20 cellular contexts compared by ENCODE assay signal in the genomic region with DNA sequence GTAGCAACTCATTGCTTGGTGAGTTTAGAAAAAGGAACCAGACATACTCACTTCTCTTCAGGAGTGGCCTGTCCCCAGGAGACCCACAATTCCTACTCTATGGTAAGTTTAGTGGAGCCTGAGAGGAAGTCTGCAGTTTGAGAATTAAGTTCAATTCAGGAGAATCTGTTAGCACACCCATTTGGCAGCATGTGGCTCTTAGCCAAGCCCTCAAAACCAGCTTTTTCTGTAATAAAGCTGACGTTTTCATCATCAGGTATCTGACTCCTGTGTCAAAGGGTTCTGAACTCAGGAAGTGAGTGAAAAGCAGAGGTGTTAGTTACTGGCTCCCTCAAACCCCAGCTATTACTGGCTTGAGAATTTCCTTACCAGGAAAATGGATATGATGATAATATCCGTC. TPM values are rescaled to one million over a fixed set of nuclear protein-coding genes. Genes with fewer than 3 reads are reported as not detected.
DNase-seq lines count a peak whose midpoint lies in the region; ATAC-seq and TF ChIP-seq lines count a peak whose summit lies in the region.
"Had no signal": no experiment of that assay in that cellular context is flagged by ENCODE, and none has a peak within 500 bp of the region (broad histone marks: within the 10 kb centered on the region; RNA-seq: fewer than 3 reads in every experiment).

No MANE protein-coding gene starts in this region.

- H3K9ac ChIP-seq in SK-N-MC (ENCODE audit: insufficient read length): no peak overlapping the region

- peak overlapping the region; percentile 39 for H3K4me3 Mint-ChIP-seq in activated naive CD4-positive, alpha-beta T cell treated with anti-CD3 and anti-CD28 coated beads for 36 hours
- H3K4me3 Mint-ChIP-seq in stimulated activated effector memory CD8-positive, alpha-beta T cell treated with anti-CD3 and anti-CD28 coated beads, Interleukin-12 subunit alpha, Interleukin-12 subunit beta, amount 100 ng/mL, for 72 hours: no peak overlapping the region
- H3K4me3 Mint-ChIP-seq in CD14-positive monocyte: no peak overlapping the region
- H3K4me3 Mint-ChIP-seq: effector memory CD8-positive, alpha-beta T cell had no signal

- peak; percentile 9 for ATAC-seq in stimulated activated effector memory CD8-positive, alpha-beta T cell treated with anti-CD3 and anti-CD28 coated beads, Interleukin-12 subunit alpha, Interleukin-12 subunit beta, amount 100 ng/mL, for 72 hours
- ATAC-seq: effector memory CD8-positive, alpha-beta T cell; left ventricle myocardium superior; right lobe of liver; upper lobe of right lung had no signal

- intact Hi-C loops in activated naive CD4-positive, alpha-beta T cell treated with anti-CD3 and anti-CD28 coated beads for 36 hours (cut with micrococcal nuclease): loop anchor here (1.0 kb wide), 1 partner anchor 8 kb away; no protein-coding TSS in a partner anchor
- intact Hi-C loops in CD14-positive monocyte (cut with micrococcal nuclease): no loop called here

- H3K27me3 Mint-ChIP-seq in activated naive CD4-positive, alpha-beta T cell treated with anti-CD3 and anti-CD28 coated beads for 36 hours (ENCODE audit: low read depth): no peaks in the 10 kb centered on the region
- peaks cover 6 to 9% (median 7%) of the 10 kb centered on the region in 3 donors for H3K27me3 Mint-ChIP-seq in CD14-positive monocyte (ENCODE audit: low read depth in 3 of 3)

- H3K36me3 Mint-ChIP-seq in activated naive CD4-positive, alpha-beta T cell treated with anti-CD3 and anti-CD28 coated beads for 36 hours (ENCODE audit: low read depth): no peaks in the 10 kb centered on the region
- peaks cover 2% of the 10 kb centered on the region for H3K36me3 Mint-ChIP-seq in stimulated activated effector memory CD8-positive, alpha-beta T cell treated with anti-CD3 and anti-CD28 coated beads, Interleukin-12 subunit alpha, Interleukin-12 subunit beta, amount 100 ng/mL, for 72 hours
- no peaks in the 10 kb centered on the region for H3K36me3 Mint-ChIP-seq in CD14-positive monocyte

- H3K9me3 ChIP-seq in HEK293 (ENCODE audit: control insufficient read depth, insufficient read depth, low read depth, low read length) (no peaks in the 10 kb centered on the region), SK-N-MC (ENCODE audit: low read depth, low read length) (no peaks in the 10 kb centered on the region)
- H3K9me3 ChIP-seq: ascending aorta, right lobe of liver, stomach, upper lobe of right lung had no signal

- CTCF ChIA-PET in activated naive CD4-positive, alpha-beta T cell treated with anti-CD3 and anti-CD28 coated beads for 36 hours (lab: Charles Lee): interaction anchor here (0.7 to 2.0 kb wide), 7 partner anchors 8 to 199 kb away, joined by 3 to 7 read pairs (median 3); no protein-coding TSS in a partner anchor
- CTCF ChIA-PET in HEK293 (lab: Yijun Ruan, JAX): interaction anchor here (0.6 to 1.2 kb wide), 2 partner anchors 24 to 165 kb away, joined by 4 to 5 read pairs; no protein-coding TSS in a partner anchor

- peaks cover 2% of the 10 kb centered on the region for H3K9me3 Mint-ChIP-seq in activated naive CD4-positive, alpha-beta T cell treated with anti-CD3 and anti-CD28 coated beads for 36 hours
- H3K9me3 Mint-ChIP-seq in stimulated activated effector memory CD8-positive, alpha-beta T cell treated with anti-CD3 and anti-CD28 coated beads, Interleukin-12 subunit alpha, Interleukin-12 subunit beta, amount 100 ng/mL, for 72 hours: peaks cover 3% of the 10 kb centered on the region
- peaks cover 3 to 13% (median 8%) of the 10 kb centered on the region in 7 donors for H3K9me3 Mint-ChIP-seq in CD14-positive monocyte

- H3K27ac ChIP-seq in HEK293 (ENCODE audit: extremely low read depth, low read depth, low read length) (no peak overlapping the region), SK-N-MC (peak overlapping the region; percentile 94)
- H3K27ac ChIP-seq: ascending aorta, right lobe of liver, stomach, upper lobe of right lung had no signal

- peaks cover 4% of the 10 kb centered on the region; the same call in 1 of the 2 replicates for H3K4me1 ChIP-seq in HEK293 (ENCODE audit: control insufficient read depth, insufficient read depth, low read length)
- H3K4me1 ChIP-seq: right lobe of liver, stomach, upper lobe of right lung had no signal

- H3K4me3 ChIP-seq in HEK293 (ENCODE audit: low read depth, low read length) (no peak overlapping the region), SK-N-MC (peak overlapping the region; percentile 62)
- H3K4me3 ChIP-seq: ascending aorta, right lobe of liver, stomach, upper lobe of right lung had no signal

- DNase-seq in activated naive CD4-positive, alpha-beta T cell treated with anti-CD3 and anti-CD28 coated beads for 36 hours: peak; percentile 67
- no peak for DNase-seq in activated naive CD4-positive, alpha-beta T cell treated with Interleukin-2 at 50 U/mL for 16 hours
- DNase-seq in SK-N-MC (ENCODE audit: low read depth, low spot score) (no peak), CD14-positive monocyte (ENCODE audit: low spot score) (no peak), foreskin melanocyte (no peak), HK-2 (ENCODE audit: unreplicated experiment) (no peak)
- no peak for DNase-seq in stimulated activated effector memory CD8-positive, alpha-beta T cell treated with anti-CD3 and anti-CD28 coated beads, Interleukin-12 subunit alpha, Interleukin-12 subunit beta, amount 100 ng/mL, for 72 hours (ENCODE audit: low spot score in 2 of 2)
- DNase-seq: activated effector memory CD4-positive, alpha-beta T cell treated with anti-CD3 and anti-CD28 coated beads, Interleukin-2, amount 50 U/mL, for 16 hours; Calu3; effector memory CD8-positive, alpha-beta T cell; KG1; left ventricle myocardium superior; NCI-H1417 treated with DMSO at 0.1 percent for 48 hours; nucleus accumbens; right lobe of liver; stomach; SW 1271; upper lobe of right lung had no signal

- H3K36me3 ChIP-seq in HEK293 (ENCODE audit: control insufficient read depth in 2 of 2, insufficient read depth in 1 of 2, low read length in 2 of 2): no peaks in the 10 kb centered on the region
- no peaks in the 10 kb centered on the region for H3K36me3 ChIP-seq in SK-N-MC (ENCODE audit: insufficient read depth, low read length)
- H3K36me3 ChIP-seq: ascending aorta, right lobe of liver, stomach, upper lobe of right lung had no signal

- H3K27ac Mint-ChIP-seq in activated naive CD4-positive, alpha-beta T cell treated with anti-CD3 and anti-CD28 coated beads for 36 hours: peak overlapping the region; percentile 87
- no peak overlapping the region for H3K27ac Mint-ChIP-seq in stimulated activated effector memory CD8-positive, alpha-beta T cell treated with anti-CD3 and anti-CD28 coated beads, Interleukin-12 subunit alpha, Interleukin-12 subunit beta, amount 100 ng/mL, for 72 hours
- no peak overlapping the region for H3K27ac Mint-ChIP-seq in CD14-positive monocyte
- H3K27ac Mint-ChIP-seq: effector memory CD8-positive, alpha-beta T cell had no signal

- H3K4me1 Mint-ChIP-seq in activated naive CD4-positive, alpha-beta T cell treated with anti-CD3 and anti-CD28 coated beads for 36 hours (ENCODE audit: low read depth): peaks cover 76% of the 10 kb centered on the region
- H3K4me1 Mint-ChIP-seq in stimulated activated effector memory CD8-positive, alpha-beta T cell treated with anti-CD3 and anti-CD28 coated beads, Interleukin-12 subunit alpha, Interleukin-12 subunit beta, amount 100 ng/mL, for 72 hours: peaks cover 74% of the 10 kb centered on the region
- H3K4me1 Mint-ChIP-seq in CD14-positive monocyte: peaks cover 2% of the 10 kb centered on the region

- TF ChIP-seq CTCF in HEK293 (tag by site-specific recombination; IDR thresholded peaks at IDR 0.05) (no peak), CD14-positive monocyte (IDR thresholded peaks at IDR 0.05) (no peak)

- POLR2A ChIA-PET in HEK293 (lab: Yijun Ruan, JAX): interaction anchor here (1.3 kb wide), 1 partner anchor 10 kb away, joined by 4 read pairs; no protein-coding TSS in a partner anchor

TF ChIP-seq in HEK293, 187 proteins besides CTCF, POLR2A, EP300 and RAD21:
- TF ChIP-seq ZNF670 (tag by site-specific recombination; IDR thresholded peaks at IDR 0.05; ENCODE audit: low read depth) (no peak), ZBTB20 (tag by site-specific recombination; IDR thresholded peaks at IDR 0.05) (0 out of 2 replicates have a peak, but pooled peaks have one; percentile 37)

RNA-seq across cellular contexts. Expression of a gene that starts 20.4 kb away (rescaled TPM):
- 10 to 100 TPM; 35.3 to 37.3 TPM for total RNA-seq in activated naive CD4-positive, alpha-beta T cell treated with anti-CD3 and anti-CD28 coated beads for 36 hours
- polyA plus RNA-seq in CD14-positive monocyte: under 1 TPM in 1 of 2 donors, not detected in 1; 0.07 TPM

RNA-seq across cellular contexts. Expression of a gene that starts 35.5 kb away (rescaled TPM):
- total RNA-seq in activated naive CD4-positive, alpha-beta T cell treated with anti-CD3 and anti-CD28 coated beads for 36 hours: 1 to 10 TPM; 2.5 TPM
- 10 to 100 TPM in 1 of 2 donors, 1 to 10 TPM in 1; 7.9 to 12.3 TPM for polyA plus RNA-seq in CD14-positive monocyte

RNA-seq across cellular contexts. Expression of a gene that starts 59.8 kb away (rescaled TPM):
- not detected for total RNA-seq in activated naive CD4-positive, alpha-beta T cell treated with anti-CD3 and anti-CD28 coated beads for 36 hours
- not detected for polyA plus RNA-seq in CD14-positive monocyte
- total RNA-seq: ascending aorta, Calu3, left ventricle myocardium superior, right lobe of liver, stomach, upper lobe of right lung had no signal
- polyA plus RNA-seq: stomach had no signal
